ENCODE assay signal across 16 cellular contexts in the genomic region with DNA sequence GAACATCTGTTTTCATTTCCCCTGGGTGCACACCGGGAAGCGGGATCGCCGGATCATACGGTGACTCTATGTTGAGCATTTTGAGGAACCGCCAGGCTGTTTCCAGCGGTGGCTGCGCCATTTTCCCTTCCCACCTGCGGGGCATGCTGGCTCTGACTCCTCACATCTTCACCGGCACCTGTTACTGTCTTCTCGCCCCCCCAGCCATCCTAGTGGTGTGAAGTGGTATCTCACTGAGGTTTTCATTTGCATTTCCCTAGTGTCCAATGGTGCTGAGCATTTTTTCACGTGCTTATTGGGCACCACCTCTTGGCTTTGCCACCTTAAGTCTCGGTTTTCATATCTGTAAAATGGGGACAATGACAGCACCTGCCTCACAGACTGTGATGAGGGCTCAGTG. TPM values are rescaled to one million over a fixed set of nuclear protein-coding genes. Genes with fewer than 3 reads are reported as not detected.
DNase-seq lines count a peak whose midpoint lies in the region; ATAC-seq and TF ChIP-seq lines count a peak whose summit lies in the region.
"Had no signal": no experiment of that assay in that cellular context is flagged by ENCODE, and none has a peak within 500 bp of the region (broad histone marks: within the 10 kb centered on the region; RNA-seq: fewer than 3 reads in every experiment).

No MANE protein-coding gene starts in this region.

- intact Hi-C loops in Right ventricle myocardium superior (cut with DNase I) (no loop called here), vagina (cut with DNase I) (loop anchor here (5.0 kb wide), 1 partner anchor 43 kb away; a partner anchor contains a TSS), colonic mucosa (cut with DNase I) (no loop called here)

- TF ChIP-seq POLR2A in vagina (IDR thresholded peaks at IDR 0.05) = no peak

- H3K9me3 Mint-ChIP-seq in glutamatergic neuron (ENCODE audit: unreplicated experiment) = peaks cover 2% of the 10 kb centered on the region
- H3K9me3 Mint-ChIP-seq: activated CD4-positive, alpha-beta T cell treated with anti-CD3 and anti-CD28 coated beads, Interleukin-2, amount 10 ng/mL, durations not matched to agents 7 days and 5 days; dendritic cell treated with granulocyte-macrophage colony-stimulating factor and Interleukin-4, amounts not matched to agents 40 ng/mL and 50 ng/mL, for 4 days had no signal

- H3K36me3 ChIP-seq in cardiac muscle cell = no peaks in the 10 kb centered on the region
- no peaks in the 10 kb centered on the region for H3K36me3 ChIP-seq in vagina
- no peaks in the 10 kb centered on the region for H3K36me3 ChIP-seq in colonic mucosa

- H3K27me3 ChIP-seq in cardiac muscle cell (peaks cover 76% of the 10 kb centered on the region), vagina (no peaks in the 10 kb centered on the region), colonic mucosa (no peaks in the 10 kb centered on the region)

- peaks cover 7% of the 10 kb centered on the region for H3K27me3 Mint-ChIP-seq in glutamatergic neuron (ENCODE audit: unreplicated experiment)

- in situ Hi-C loops in SK-MEL-5 (cut with HindIII; ENCODE audit: low pct_unique_long_range_greater_than_20kb, low sequenced_read_pairs) = no loop called here

- H3K4me1 ChIP-seq in cardiac muscle cell (ENCODE audit: low read depth) = peaks cover 3% of the 10 kb centered on the region
- H3K4me1 ChIP-seq in vagina = peaks cover 72% of the 10 kb centered on the region
- no peaks in the 10 kb centered on the region for H3K4me1 ChIP-seq in colonic mucosa

- no peak overlapping the region for H3K4me3 Mint-ChIP-seq in glutamatergic neuron (ENCODE audit: unreplicated experiment)
- H3K4me3 Mint-ChIP-seq: activated CD4-positive, alpha-beta T cell treated with anti-CD3 and anti-CD28 coated beads, Interleukin-2, amount 10 ng/mL, durations not matched to agents 7 days and 5 days; dendritic cell treated with granulocyte-macrophage colony-stimulating factor and Interleukin-4, amounts not matched to agents 40 ng/mL and 50 ng/mL, for 4 days had no signal

- no peaks in the 10 kb centered on the region for H3K36me3 Mint-ChIP-seq in glutamatergic neuron (ENCODE audit: unreplicated experiment)

- H3K27ac ChIP-seq in cardiac muscle cell (no peak overlapping the region), vagina (peak overlapping the region; percentile 89), colonic mucosa (no peak overlapping the region)
- H3K27ac ChIP-seq: C4-2B, parathyroid adenoma had no signal

- TF ChIP-seq CTCF in cardiac muscle cell (IDR thresholded peaks at IDR 0.05; ENCODE audit: low read depth, low read length) = peak; percentile 10
- peak; percentile 63 for TF ChIP-seq CTCF in glutamatergic neuron (IDR thresholded peaks at IDR 0.05; ENCODE audit: partially characterized antibody, unreplicated experiment)
- peak in 1 of 3 experiments; percentile 17 for TF ChIP-seq CTCF in vagina (IDR thresholded peaks at IDR 0.05)
- no peak for TF ChIP-seq CTCF in colonic mucosa (IDR thresholded peaks at IDR 0.05)

- no peak overlapping the region for H3K4me3 ChIP-seq in cardiac muscle cell
- H3K4me3 ChIP-seq in vagina = no peak overlapping the region
- no peak overlapping the region for H3K4me3 ChIP-seq in colonic mucosa
- H3K4me3 ChIP-seq: lung had no signal

- DNase-seq in cardiac muscle cell (ENCODE audit: low read depth in 1 of 2, low spot score in 1 of 2) = no peak
- no peak for DNase-seq in Right ventricle myocardium superior
- peak; percentile 30 for DNase-seq in SK-MEL-5 (ENCODE audit: low read depth, low spot score)
- no peak for DNase-seq in glutamatergic neuron
- DNase-seq in vagina (ENCODE audit: extremely low spot score in 2 of 2) = no peak
- no peak for DNase-seq in colonic mucosa
- DNase-seq in nucleus accumbens (lab: John Stamatoyannopoulos, UW) = no peak
- DNase-seq: activated CD4-positive, alpha-beta T cell treated with anti-CD3 and anti-CD28 coated beads, Interleukin-2, amount 10 ng/mL, durations not matched to agents 7 days and 5 days; activated naive CD4-positive, alpha-beta T cell treated with Interleukin-2 at 50 U/mL for 16 hours; NCI-H510A treated with DMSO at 0.1 percent for 48 hours; stimulated activated CD4-positive, alpha-beta T cell treated with anti-CD3 and anti-CD28 coated beads, Interleukin-4, amount 100 ng/mL, for 4 hours had no signal

- ATAC-seq in Right ventricle myocardium superior (ENCODE audit: poor library complexity) (no peak), GM18870 (IDR thresholded peaks at IDR 0.05; ENCODE audit: unreplicated experiment) (no peak)

- no peaks in the 10 kb centered on the region for H3K9me3 ChIP-seq in cardiac muscle cell (ENCODE audit: low read depth)
- H3K9me3 ChIP-seq in vagina = no peaks in the 10 kb centered on the region
- no peaks in the 10 kb centered on the region for H3K9me3 ChIP-seq in colonic mucosa

- peaks cover 15% of the 10 kb centered on the region for H3K4me1 Mint-ChIP-seq in glutamatergic neuron (ENCODE audit: low read depth, unreplicated experiment)

- no peak overlapping the region for H3K27ac Mint-ChIP-seq in glutamatergic neuron (ENCODE audit: unreplicated experiment)
- H3K27ac Mint-ChIP-seq: activated CD4-positive, alpha-beta T cell treated with anti-CD3 and anti-CD28 coated beads, Interleukin-2, amount 10 ng/mL, durations not matched to agents 7 days and 5 days; dendritic cell treated with granulocyte-macrophage colony-stimulating factor and Interleukin-4, amounts not matched to agents 40 ng/mL and 50 ng/mL, for 4 days had no signal

- H3K9ac ChIP-seq in colonic mucosa (ENCODE audit: low read depth in 2 of 2, low read length in 2 of 2) = no peak overlapping the region
- H3K9ac ChIP-seq: parathyroid adenoma had no signal

RNA-seq across cellular contexts. Expression of a gene that starts 44.1 kb away (rescaled TPM):
- total RNA-seq in cardiac muscle cell = 16.6 and 28.0 TPM in 2 replicates
- polyA plus RNA-seq in cardiac muscle cell = 16.7 and 16.9 TPM in 2 replicates
- total RNA-seq in Right ventricle myocardium superior = 39.5 TPM
- 11.1 and 12.1 TPM in 2 replicates for total RNA-seq in SK-MEL-5 (2014; rRNA removed; shearing (Covaris generic))
- polyA plus RNA-seq in SK-MEL-5 (2015; cell fraction: cytosol; rRNA removed) = 6.4 and 9.5 TPM in 2 replicates
- polyA plus RNA-seq in SK-MEL-5 (2015; cell fraction: nucleus; rRNA removed) = 11.2 and 14.3 TPM in 2 replicates
- 73.6 TPM for total RNA-seq in glutamatergic neuron (ENCODE audit: unreplicated experiment)
- total RNA-seq in vagina = 32.7 TPM
- 10 to 100 TPM in 1 of 2 donors, 1 to 10 TPM in 1; 3.6 to 14.2 TPM for total RNA-seq in colonic mucosa
